In genomic region chr12:1845010-1845409, GRCh38 we compare ENCODE assay signal across 1 cellular context.
TF ChIP-seq lines count a peak whose summit lies in the region.

No MANE protein-coding gene starts in this region.

TF ChIP-seq in GM23338, 12 proteins besides CTCF, POLR2A, EP300 and RAD21 (continued from another document):
- TF ChIP-seq, protein P1, sequence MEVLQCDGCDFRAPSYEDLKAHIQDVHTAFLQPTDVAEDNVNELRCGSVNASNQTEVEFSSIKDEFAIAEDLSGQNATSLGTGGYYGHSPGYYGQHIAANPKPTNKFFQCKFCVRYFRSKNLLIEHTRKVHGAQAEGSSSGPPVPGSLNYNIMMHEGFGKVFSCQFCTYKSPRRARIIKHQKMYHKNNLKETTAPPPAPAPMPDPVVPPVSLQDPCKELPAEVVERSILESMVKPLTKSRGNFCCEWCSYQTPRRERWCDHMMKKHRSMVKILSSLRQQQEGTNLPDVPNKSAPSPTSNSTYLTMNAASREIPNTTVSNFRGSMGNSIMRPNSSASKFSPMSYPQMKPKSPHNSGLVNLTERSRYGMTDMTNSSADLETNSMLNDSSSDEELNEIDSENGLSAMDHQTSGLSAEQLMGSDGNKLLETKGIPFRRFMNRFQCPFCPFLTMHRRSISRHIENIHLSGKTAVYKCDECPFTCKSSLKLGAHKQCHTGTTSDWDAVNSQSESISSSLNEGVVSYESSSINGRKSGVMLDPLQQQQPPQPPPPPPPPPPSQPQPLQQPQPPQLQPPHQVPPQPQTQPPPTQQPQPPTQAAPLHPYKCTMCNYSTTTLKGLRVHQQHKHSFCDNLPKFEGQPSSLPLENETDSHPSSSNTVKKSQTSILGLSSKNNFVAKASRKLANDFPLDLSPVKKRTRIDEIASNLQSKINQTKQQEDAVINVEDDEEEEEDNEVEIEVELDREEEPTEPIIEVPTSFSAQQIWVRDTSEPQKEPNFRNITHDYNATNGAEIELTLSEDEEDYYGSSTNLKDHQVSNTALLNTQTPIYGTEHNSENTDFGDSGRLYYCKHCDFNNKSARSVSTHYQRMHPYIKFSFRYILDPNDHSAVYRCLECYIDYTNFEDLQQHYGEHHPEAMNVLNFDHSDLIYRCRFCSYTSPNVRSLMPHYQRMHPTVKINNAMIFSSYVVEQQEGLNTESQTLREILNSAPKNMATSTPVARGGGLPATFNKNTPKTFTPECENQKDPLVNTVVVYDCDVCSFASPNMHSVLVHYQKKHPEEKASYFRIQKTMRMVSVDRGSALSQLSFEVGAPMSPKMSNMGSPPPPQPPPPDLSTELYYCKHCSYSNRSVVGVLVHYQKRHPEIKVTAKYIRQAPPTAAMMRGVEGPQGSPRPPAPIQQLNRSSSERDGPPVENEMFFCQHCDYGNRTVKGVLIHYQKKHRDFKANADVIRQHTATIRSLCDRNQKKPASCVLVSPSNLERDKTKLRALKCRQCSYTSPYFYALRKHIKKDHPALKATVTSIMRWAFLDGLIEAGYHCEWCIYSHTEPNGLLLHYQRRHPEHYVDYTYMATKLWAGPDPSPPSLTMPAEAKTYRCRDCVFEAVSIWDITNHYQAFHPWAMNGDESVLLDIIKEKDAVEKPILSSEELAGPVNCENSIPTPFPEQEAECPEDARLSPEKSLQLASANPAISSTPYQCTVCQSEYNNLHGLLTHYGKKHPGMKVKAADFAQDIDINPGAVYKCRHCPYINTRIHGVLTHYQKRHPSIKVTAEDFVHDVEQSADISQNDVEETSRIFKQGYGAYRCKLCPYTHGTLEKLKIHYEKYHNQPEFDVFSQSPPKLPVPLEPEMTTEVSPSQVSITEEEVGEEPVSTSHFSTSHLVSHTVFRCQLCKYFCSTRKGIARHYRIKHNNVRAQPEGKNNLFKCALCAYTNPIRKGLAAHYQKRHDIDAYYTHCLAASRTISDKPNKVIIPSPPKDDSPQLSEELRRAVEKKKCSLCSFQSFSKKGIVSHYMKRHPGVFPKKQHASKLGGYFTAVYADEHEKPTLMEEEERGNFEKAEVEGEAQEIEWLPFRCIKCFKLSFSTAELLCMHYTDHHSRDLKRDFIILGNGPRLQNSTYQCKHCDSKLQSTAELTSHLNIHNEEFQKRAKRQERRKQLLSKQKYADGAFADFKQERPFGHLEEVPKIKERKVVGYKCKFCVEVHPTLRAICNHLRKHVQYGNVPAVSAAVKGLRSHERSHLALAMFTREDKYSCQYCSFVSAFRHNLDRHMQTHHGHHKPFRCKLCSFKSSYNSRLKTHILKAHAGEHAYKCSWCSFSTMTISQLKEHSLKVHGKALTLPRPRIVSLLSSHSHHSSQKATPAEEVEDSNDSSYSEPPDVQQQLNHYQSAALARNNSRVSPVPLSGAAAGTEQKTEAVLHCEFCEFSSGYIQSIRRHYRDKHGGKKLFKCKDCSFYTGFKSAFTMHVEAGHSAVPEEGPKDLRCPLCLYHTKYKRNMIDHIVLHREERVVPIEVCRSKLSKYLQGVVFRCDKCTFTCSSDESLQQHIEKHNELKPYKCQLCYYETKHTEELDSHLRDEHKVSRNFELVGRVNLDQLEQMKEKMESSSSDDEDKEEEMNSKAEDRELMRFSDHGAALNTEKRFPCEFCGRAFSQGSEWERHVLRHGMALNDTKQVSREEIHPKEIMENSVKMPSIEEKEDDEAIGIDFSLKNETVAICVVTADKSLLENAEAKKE (CRISPR knock-in tag; IDR thresholded peaks at IDR 0.05) = no peak
- no peak for TF ChIP-seq JUNB (IDR thresholded peaks at IDR 0.05; ENCODE audit: unreplicated experiment)
- TF ChIP-seq ZNF331 (CRISPR knock-in tag; IDR thresholded peaks at IDR 0.05; ENCODE audit: low read depth) = no peak
- no peak for TF ChIP-seq EZH2phosphoT487 (IDR thresholded peaks at IDR 0.05; ENCODE audit: unreplicated experiment)
- TF ChIP-seq NANOG (IDR thresholded peaks at IDR 0.05; ENCODE audit: borderline replicate concordance) = no peak
- TF ChIP-seq, protein P2, sequence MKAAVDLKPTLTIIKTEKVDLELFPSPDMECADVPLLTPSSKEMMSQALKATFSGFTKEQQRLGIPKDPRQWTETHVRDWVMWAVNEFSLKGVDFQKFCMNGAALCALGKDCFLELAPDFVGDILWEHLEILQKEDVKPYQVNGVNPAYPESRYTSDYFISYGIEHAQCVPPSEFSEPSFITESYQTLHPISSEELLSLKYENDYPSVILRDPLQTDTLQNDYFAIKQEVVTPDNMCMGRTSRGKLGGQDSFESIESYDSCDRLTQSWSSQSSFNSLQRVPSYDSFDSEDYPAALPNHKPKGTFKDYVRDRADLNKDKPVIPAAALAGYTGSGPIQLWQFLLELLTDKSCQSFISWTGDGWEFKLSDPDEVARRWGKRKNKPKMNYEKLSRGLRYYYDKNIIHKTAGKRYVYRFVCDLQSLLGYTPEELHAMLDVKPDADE (IDR thresholded peaks at IDR 0.05) = no peak
TF ChIP-seq in GM23338: peak in this region for 0.
